In genomic region chr6:16545382-16545781, GRCh38 we compare ENCODE assay signal across 23 cellular contexts.
"Had no signal": no experiment of that assay in that cellular context is flagged by ENCODE, and none has a peak within 500 bp of the region (broad histone marks: within the 10 kb centered on the region; RNA-seq: fewer than 3 reads in every experiment).

No MANE protein-coding gene starts in this region.

- ATAC-seq: HepG2 had no signal

- DNase-seq: IMR-90, Kasumi-1, MV-4-11, NCI-H1048, NCI-H1105, NCI-H1417, NCI-H1436 treated with DMSO at 0.1 percent for 48 hours, NCI-H1694, NCI-H187 treated with DMSO at 0.1 percent for 48 hours, NCI-H2029 treated with DMSO at 0.1 percent for 48 hours, NCI-H2107, NCI-H2227 treated with DMSO at 0.1 percent for 48 hours, NCI-H446, NCI-H510A, NCI-H524 treated with DMSO at 0.1 percent for 48 hours, NCI-H69, NCI-H774, RPMI8226, SHP77, SK-N-SH, SW 1271 had no signal

- H3K9me3 ChIP-seq: SK-N-SH had no signal

- H3K27ac ChIP-seq: KMS-11 had no signal
